In genomic region chr15:40365624-40366023, GRCh38 we compare ENCODE assay signal across 27 cellular contexts. TPM values are rescaled to one million over a fixed set of nuclear protein-coding genes. Genes with fewer than 3 reads are reported as not detected.
DNase-seq lines count a peak whose midpoint lies in the region; ATAC-seq and TF ChIP-seq lines count a peak whose summit lies in the region.
"Had no signal": no experiment of that assay in that cellular context is flagged by ENCODE, and none has a peak within 500 bp of the region (broad histone marks: within the 10 kb centered on the region; RNA-seq: fewer than 3 reads in every experiment).

No MANE protein-coding gene starts in this region.

- no peak overlapping the region for H2AFZ ChIP-seq in osteoblast (ENCODE audit: low read length)
- H2AFZ ChIP-seq: PC-9 had no signal

- TF ChIP-seq CTCF in heart right ventricle (IDR thresholded peaks at IDR 0.05) (no peak), brain (conservative IDR thresholded peaks at IDR 0.05) (no peak), osteoblast (IDR thresholded peaks at IDR 0.05; ENCODE audit: extremely low read depth, low read depth, low read length) (no peak)
- no peak for TF ChIP-seq CTCF in CD4-positive, alpha-beta T cell (IDR thresholded peaks at IDR 0.05)

- 41 to 66% methylated on average over 6 of the region's 6 CpGs for WGBS in heart right ventricle, 2 donors

- no peaks in the 10 kb centered on the region for H3K36me3 ChIP-seq in heart right ventricle
- H3K36me3 ChIP-seq in osteoblast (ENCODE audit: insufficient read depth, low read length): no peaks in the 10 kb centered on the region
- H3K36me3 ChIP-seq: SJSA1 had no signal

- H4K20me1 ChIP-seq in osteoblast (ENCODE audit: insufficient read depth, low read length): no peaks in the 10 kb centered on the region

- DNase-seq in heart right ventricle (no peak), left cardiac atrium (no peak), osteoblast (ENCODE audit: insufficient read length, low spot score, missing footprints) (peak; percentile 77), cortex of kidney (lab: John Stamatoyannopoulos, UW) (no peak)
- DNase-seq in CD4-positive, alpha-beta T cell: no peak
- DNase-seq: AML-193; Calu3; DMS79 treated with DMSO at 0.1 percent for 48 hours; GF-D8; MV-4-11; NCI-H1105; NCI-H1436 treated with DMSO at 0.1 percent for 48 hours; NCI-H187 treated with DMSO at 0.1 percent for 48 hours; NCI-H2107; NCI-H526; NCI-H82; NK-92 treated with Interleukin-12 subunit alpha and Interleukin-12 subunit beta, amount 100 ng/mL, for 24 hours; PC-9; Right ventricle myocardium superior had no signal

- H3K79me2 ChIP-seq in osteoblast (ENCODE audit: insufficient read depth, low read length): no peaks in the 10 kb centered on the region

- H3K9me3 Mint-ChIP-seq in CD4-positive, alpha-beta T cell: no peaks in the 10 kb centered on the region
- H3K9me3 Mint-ChIP-seq in brain: peaks cover 0 to 2% (median 0%) of the 10 kb centered on the region in 5 experiments

- no peak overlapping the region for H3K4me3 ChIP-seq in heart right ventricle
- no peak overlapping the region for H3K4me3 ChIP-seq in osteoblast (ENCODE audit: insufficient read depth, low read length)
- H3K4me3 ChIP-seq: A549, K562, PC-9, SJSA1 had no signal

- H3K27ac ChIP-seq in heart right ventricle (peak overlapping the region in 8 of 10 donors; percentile 75 to 91 (median 86)), osteoblast (ENCODE audit: low read depth, low read length) (no peak overlapping the region)
- H3K27ac ChIP-seq in CD4-positive, alpha-beta T cell (ENCODE audit: low read depth, low read length): no peak overlapping the region
- H3K27ac ChIP-seq: A549, PC-9, SJSA1 had no signal

- H3K4me3 Mint-ChIP-seq in CD4-positive, alpha-beta T cell: peak overlapping the region; percentile 54
- H3K4me3 Mint-ChIP-seq in brain: no peak overlapping the region

- no peaks in the 10 kb centered on the region for H3K27me3 Mint-ChIP-seq in CD4-positive, alpha-beta T cell
- H3K27me3 Mint-ChIP-seq in brain: peaks cover 14% of the 10 kb centered on the region

- intact Hi-C loops in heart right ventricle (cut with DNase I) (loop anchor here in 6 of 10 donors (2.0 to 10.0 kb wide), 6 partner anchors 25 to 147 kb away; partner anchors contain the start of genes CCDC9B (in 1 of the 6), INAFM2 (in 1 of the 6) and IVD (in 1 of the 6)), left cardiac atrium (cut with DNase I) (loop anchor here in 1 of 2 donors (10.0 kb wide), 1 partner anchor 49 kb away; no protein-coding TSS in a partner anchor)
- intact Hi-C loops in CD4-positive, alpha-beta T cell (cut with DNase I, micrococcal nuclease): loop anchor here in 1 of 2 experiments (2.0 kb wide), 1 partner anchor 21 kb away; no protein-coding TSS in a partner anchor

- H3K9me3 ChIP-seq in heart right ventricle (no peaks in the 10 kb centered on the region), osteoblast (ENCODE audit: low read depth, low read length) (no peaks in the 10 kb centered on the region)
- H3K9me3 ChIP-seq in CD4-positive, alpha-beta T cell (ENCODE audit: control insufficient read depth, low read length): no peaks in the 10 kb centered on the region
- H3K9me3 ChIP-seq: A549, SJSA1 had no signal

- CTCF ChIA-PET in CD4-positive, alpha-beta T cell (lab: Charles Lee): interaction anchor here (5.0 kb wide), 1 partner anchor 21 kb away, joined by 23 read pairs; no protein-coding TSS in a partner anchor

- no peak overlapping the region for H3K27ac Mint-ChIP-seq in CD4-positive, alpha-beta T cell
- H3K27ac Mint-ChIP-seq in brain: peak overlapping the region in 4 of 5 experiments; percentile 46 to 94 (median 60)

- H3K4me1 Mint-ChIP-seq in CD4-positive, alpha-beta T cell (ENCODE audit: low read depth): peaks cover 17% of the 10 kb centered on the region
- H3K4me1 Mint-ChIP-seq in brain: peaks cover 16% of the 10 kb centered on the region

- POLR2A ChIA-PET in CD4-positive, alpha-beta T cell (lab: Charles Lee): interaction anchor here (1.0 kb wide), 1 partner anchor 40 kb away, joined by 7 read pairs; the partner anchor contains the start of gene IVD

- H3K36me3 Mint-ChIP-seq in CD4-positive, alpha-beta T cell (ENCODE audit: low read depth): peaks cover 4% of the 10 kb centered on the region
- H3K36me3 Mint-ChIP-seq in brain: no peaks in the 10 kb centered on the region

- no peak for ATAC-seq in heart right ventricle
- no peak for ATAC-seq in left cardiac atrium
- no peak for ATAC-seq in CD4-positive, alpha-beta T cell (ENCODE audit: poor library complexity)
- no peak for ATAC-seq in GM18909 (IDR thresholded peaks at IDR 0.05; ENCODE audit: poor library complexity, unreplicated experiment)
- ATAC-seq: A549, K562 had no signal

- H3K27me3 ChIP-seq in heart right ventricle (no peaks in the 10 kb centered on the region), osteoblast (ENCODE audit: insufficient read depth, low read length) (peaks cover 10% of the 10 kb centered on the region)
- H3K27me3 ChIP-seq in CD4-positive, alpha-beta T cell (ENCODE audit: control insufficient read depth, insufficient read depth, low read length): no peaks in the 10 kb centered on the region
- H3K27me3 ChIP-seq: SJSA1 had no signal

- H3K4me1 ChIP-seq in heart right ventricle: peaks cover 3 to 38% (median 27%) of the 10 kb centered on the region in 9 donors
- H3K4me1 ChIP-seq in osteoblast (ENCODE audit: insufficient read depth, low read length): peaks cover 4% of the 10 kb centered on the region

- no peak overlapping the region for H3K4me2 ChIP-seq in osteoblast (ENCODE audit: insufficient read depth, low read length)
- H3K4me2 ChIP-seq: A549, PC-9 had no signal

RNA-seq across cellular contexts. Expression of gene DISP2, which starts 7.6 kb away (rescaled TPM):
- total RNA-seq in heart right ventricle (1 to 10 TPM in 2 of 10 donors, under 1 TPM in 8; 0.08 to 1.3 (median 0.71) TPM), left cardiac atrium (1 to 10 TPM in 1 of 2 donors, under 1 TPM in 1; 0.31 to 6.5 TPM), osteoblast (0.29 and 0.36 TPM in 2 replicates)
- polyA plus RNA-seq in heart right ventricle (1 to 10 TPM in 1 of 2 donors, under 1 TPM in 1; 0.16 to 2.7 TPM), brain (ENCODE audit: insufficient read depth, low read depth, low replicate concordance) (16.3 TPM)
- total RNA-seq in CD4-positive, alpha-beta T cell: under 1 TPM; 0.03 to 0.06 TPM

RNA-seq across cellular contexts. Expression of gene PHGR1, which starts 14.8 kb away (rescaled TPM):
- total RNA-seq in heart right ventricle: not detected
- not detected for polyA plus RNA-seq in heart right ventricle
- total RNA-seq in left cardiac atrium: not detected
- total RNA-seq in CD4-positive, alpha-beta T cell: not detected
- not detected for polyA plus RNA-seq in brain (ENCODE audit: insufficient read depth, low read depth, low replicate concordance)
- total RNA-seq in osteoblast: not detected in 2 replicates
- total RNA-seq: Calu3, K562, LHCN-M2, MCF 10A, PC-9, Right ventricle myocardium superior, RPMI7951, SJSA1 had no signal
- polyA plus RNA-seq: A549, K562 had no signal

RNA-seq across cellular contexts. Expression of gene KNSTRN, which starts 16.9 kb away (rescaled TPM):
- total RNA-seq in heart right ventricle (10 to 100 TPM in 3 of 10 donors, 1 to 10 TPM in 7; 5.3 to 16.0 (median 8.3) TPM), left cardiac atrium (1 to 10 TPM; 7.2 to 8.0 TPM), osteoblast (19.9 and 28.6 TPM in 2 replicates)
- polyA plus RNA-seq in heart right ventricle (10 to 100 TPM in 1 of 2 donors, 1 to 10 TPM in 1; 8.2 to 13.1 TPM), brain (ENCODE audit: insufficient read depth, low read depth, low replicate concordance) (48.0 TPM)
- 1 to 10 TPM; 2.8 to 3.0 TPM for total RNA-seq in CD4-positive, alpha-beta T cell

RNA-seq across cellular contexts. Expression of gene CCDC9B, which starts 24.9 kb away (rescaled TPM):
- total RNA-seq in heart right ventricle (100 to 1,000 TPM; 113 to 190 (median 151) TPM), left cardiac atrium (10 to 100 TPM; 72.1 to 83.8 TPM), osteoblast (18.3 and 23.9 TPM in 2 replicates)
- polyA plus RNA-seq in heart right ventricle (10 to 100 TPM; 13.0 to 97.4 TPM), brain (ENCODE audit: insufficient read depth, low read depth, low replicate concordance) (1.2 TPM)
- 1 to 10 TPM; 1.0 to 1.5 TPM for total RNA-seq in CD4-positive, alpha-beta T cell

RNA-seq across cellular contexts. Expression of gene IVD, which starts 40.0 kb away (rescaled TPM):
- total RNA-seq in heart right ventricle (100 to 1,000 TPM in 7 of 10 donors, 10 to 100 TPM in 3; 71.1 to 143 (median 109) TPM), left cardiac atrium (10 to 100 TPM; 58.4 to 63.4 TPM), osteoblast (38.6 and 46.3 TPM in 2 replicates)
- polyA plus RNA-seq in heart right ventricle (10 to 100 TPM; 42.2 to 44.4 TPM), brain (ENCODE audit: insufficient read depth, low read depth, low replicate concordance) (64.0 TPM)
- 10 to 100 TPM; 30.7 to 31.9 TPM for total RNA-seq in CD4-positive, alpha-beta T cell

Comparison
In these comparisons a context has a peak if more than half of its experiments do, and no peak if none do; other contexts are left out.
1. H3K27ac ChIP-seq: peak in heart right ventricle (8 of 10); none in CD4-positive, alpha-beta T cell (single experiment) and osteoblast (single experiment).